ENCODE assay signal across 8 cellular contexts in genomic region chr1:220089650-220090556, GRCh38. TPM values are rescaled to one million over a fixed set of nuclear protein-coding genes. Genes with fewer than 3 reads are reported as not detected.
DNase-seq lines count a peak whose midpoint lies in the region; ATAC-seq lines count a peak whose summit lies in the region.

TSS of gene BPNT1 (minus strand) at chr1:220089788. CDS start at chr1:220079846, 9,942 bp downstream.

- DNase-seq in CMK (ENCODE audit: low read depth): peak; percentile 95
- peak; percentile 80 for DNase-seq in HS-27A (ENCODE audit: low read depth)
- peak; percentile 80 for DNase-seq in NK-92 (lab: John Stamatoyannopoulos, UW; ENCODE audit: unreplicated experiment)
- DNase-seq in activated CD8-positive, alpha-beta memory T cell treated with anti-CD3 and anti-CD28 coated beads for 1 hour (ENCODE audit: extremely low read depth in 1 of 2, low read depth in 1 of 2): peak; percentile 96
- peak; percentile 97 for DNase-seq in effector CD8-positive, alpha-beta T cell (lab: John Stamatoyannopoulos, UW)
- peak; percentile 95 to 97 for DNase-seq in lung microvascular endothelial cell (ENCODE audit: low read depth in 2 of 2)
- DNase-seq in stimulated activated CD4-positive, alpha-beta T cell treated with anti-CD3 and anti-CD28 coated beads, TNF-alpha, amount 100 ng/mL, for 48 hours (ENCODE audit: low read depth in 3 of 3): peak; percentile 93 to 97 (median 94)

- peak; percentile 48 for ATAC-seq in GM19467 (IDR thresholded peaks at IDR 0.05; ENCODE audit: unreplicated experiment)

RNA-seq across cellular contexts. Expression of gene BPNT1, which starts in this region (rescaled TPM):
- 20.0 and 28.6 TPM in 2 replicates for total RNA-seq in lung microvascular endothelial cell

Comparison
In these comparisons a context has a peak if more than half of its experiments do, and no peak if none do; other contexts are left out.
1. Peak in every context shown above with its lines: DNase-seq and ATAC-seq.